ENCODE assay signal across 10 cellular contexts in the genomic region with DNA sequence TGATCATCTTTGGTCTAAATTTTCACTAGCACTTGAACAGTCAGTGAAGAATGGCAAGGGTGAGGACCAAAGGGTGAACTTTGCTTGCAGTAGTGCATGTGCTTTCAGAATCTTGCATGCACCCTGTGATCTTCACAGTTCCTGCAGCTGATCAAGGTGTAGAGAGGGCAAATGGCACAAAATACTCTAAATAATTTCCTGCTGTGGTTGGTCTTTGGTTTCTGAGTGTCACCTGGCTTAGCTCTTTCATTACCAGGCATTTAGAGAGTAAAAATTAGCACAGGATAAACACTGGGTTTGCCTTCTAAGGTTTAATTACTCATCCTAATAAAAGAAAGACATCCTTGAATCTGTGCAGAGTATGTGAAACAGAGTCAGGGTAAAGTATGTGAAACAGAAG. TPM values are rescaled to one million over a fixed set of nuclear protein-coding genes. Genes with fewer than 3 reads are reported as not detected.
DNase-seq lines count a peak whose midpoint lies in the region; ATAC-seq and TF ChIP-seq lines count a peak whose summit lies in the region.
"Had no signal": no experiment of that assay in that cellular context is flagged by ENCODE, and none has a peak within 500 bp of the region (broad histone marks: within the 10 kb centered on the region; RNA-seq: fewer than 3 reads in every experiment).

No MANE protein-coding gene starts in this region.

- no peak overlapping the region for H3K4me3 ChIP-seq in AG04450 (ENCODE audit: low read depth, low read length)
- no peak overlapping the region for H3K4me3 ChIP-seq in KMS-11 (IDR thresholded peaks at IDR 0.05; ENCODE audit: insufficient read depth, low read depth, low read length)
- H3K4me3 ChIP-seq in endocrine pancreas (ENCODE audit: control insufficient read depth, insufficient read depth, low read length), result peak overlapping the region; percentile 51
- H3K4me3 ChIP-seq: sigmoid colon, upper lobe of left lung had no signal

- no peak overlapping the region for H2AFZ ChIP-seq in KMS-11 (ENCODE audit: low read depth)

- H3K4me1 ChIP-seq in KMS-11 (ENCODE audit: low read depth, poor library complexity, severe bottlenecking), result peaks cover 100% of the 10 kb centered on the region
- peaks cover 82% of the 10 kb centered on the region for H3K4me1 ChIP-seq in endocrine pancreas (ENCODE audit: control insufficient read depth, insufficient read depth, low read length)

- H3K9me3 ChIP-seq in AG04450 (ENCODE audit: control insufficient read depth, insufficient read depth, low read length), result no peaks in the 10 kb centered on the region
- no peaks in the 10 kb centered on the region for H3K9me3 ChIP-seq in endocrine pancreas (ENCODE audit: control insufficient read depth, low read length)
- H3K9me3 ChIP-seq: sigmoid colon, upper lobe of left lung had no signal

- no peak overlapping the region for H3K4me3 Mint-ChIP-seq in stimulated activated memory B cell treated with anti-CD40 and anti-IgM and Interleukin-4, amounts not matched to agents 10 μg/mL and 1 μg/mL and 100 μg/mL, for 72 hours
- no peak overlapping the region for H3K4me3 Mint-ChIP-seq in WTC11

- peaks cover 94% of the 10 kb centered on the region for H4K20me1 ChIP-seq in KMS-11 (ENCODE audit: insufficient read depth)

- peak overlapping the region; percentile 36; the same call in 1 of the 2 replicates for H3K9ac ChIP-seq in KMS-11
- H3K9ac ChIP-seq in endocrine pancreas (ENCODE audit: control insufficient read depth, insufficient read depth, low read length), result no peak overlapping the region

- peaks cover 41% of the 10 kb centered on the region for H3K36me3 Mint-ChIP-seq in stimulated activated memory B cell treated with anti-CD40 and anti-IgM and Interleukin-4, amounts not matched to agents 10 μg/mL and 1 μg/mL and 100 μg/mL, for 72 hours
- no peaks in the 10 kb centered on the region for H3K36me3 Mint-ChIP-seq in WTC11

- no peaks in the 10 kb centered on the region for H3K9me3 Mint-ChIP-seq in stimulated activated memory B cell treated with anti-CD40 and anti-IgM and Interleukin-4, amounts not matched to agents 10 μg/mL and 1 μg/mL and 100 μg/mL, for 72 hours
- no peaks in the 10 kb centered on the region for H3K9me3 Mint-ChIP-seq in WTC11

- H3K4me2 ChIP-seq in KMS-11, result peak overlapping the region; percentile 96

- TF ChIP-seq CTCF in AG04450 (IDR thresholded peaks at IDR 0.05; ENCODE audit: low read depth, low read length), result no peak
- TF ChIP-seq CTCF in KMS-11 (conservative IDR thresholded peaks at IDR 0.05; ENCODE audit: low read depth, low read length), result no peak
- no peak for TF ChIP-seq CTCF in WTC11 (IDR thresholded peaks at IDR 0.05)

- H3K27me3 ChIP-seq in AG04450 (ENCODE audit: control insufficient read depth, insufficient read depth, low read length), result no peaks in the 10 kb centered on the region
- no peaks in the 10 kb centered on the region for H3K27me3 ChIP-seq in KMS-11 (ENCODE audit: insufficient read depth, low read depth)
- H3K27me3 ChIP-seq in endocrine pancreas (ENCODE audit: control insufficient read depth, insufficient read depth, low read length), result no peaks in the 10 kb centered on the region
- H3K27me3 ChIP-seq: sigmoid colon, upper lobe of left lung had no signal

- H3K36me3 ChIP-seq in KMS-11 (ENCODE audit: insufficient read depth) (peaks cover 11% of the 10 kb centered on the region; the same call in 1 of the 2 replicates), endocrine pancreas (ENCODE audit: control insufficient read depth, insufficient read depth, low read length) (no peaks in the 10 kb centered on the region)

- H3K79me2 ChIP-seq in KMS-11 (ENCODE audit: insufficient read depth, low read depth), result peaks cover 100% of the 10 kb centered on the region

- no peak for DNase-seq in AG04450 (ENCODE audit: low read depth, low spot score)
- DNase-seq in SK-N-DZ (ENCODE audit: low spot score), result no peak
- no peak for DNase-seq in WTC11 (ENCODE audit: low spot score)
- DNase-seq: sigmoid colon, upper lobe of left lung had no signal

- no peaks in the 10 kb centered on the region for H3K27me3 Mint-ChIP-seq in stimulated activated memory B cell treated with anti-CD40 and anti-IgM and Interleukin-4, amounts not matched to agents 10 μg/mL and 1 μg/mL and 100 μg/mL, for 72 hours
- H3K27me3 Mint-ChIP-seq in WTC11 (ENCODE audit: low read depth), result no peaks in the 10 kb centered on the region

- POLR2A ChIA-PET in AG04450 (lab: Yijun Ruan, JAX) (interaction anchor here (0.6 kb wide), 2 partner anchors 131 to 642 kb away, joined by 3 to 4 read pairs; no protein-coding TSS in a partner anchor), WTC11 (lab: Charles Lee) (no interaction called here)

- peaks cover 51% of the 10 kb centered on the region for H3K4me1 Mint-ChIP-seq in stimulated activated memory B cell treated with anti-CD40 and anti-IgM and Interleukin-4, amounts not matched to agents 10 μg/mL and 1 μg/mL and 100 μg/mL, for 72 hours
- H3K4me1 Mint-ChIP-seq in WTC11, result peaks cover 22% of the 10 kb centered on the region

- no peak overlapping the region for H3K27ac Mint-ChIP-seq in stimulated activated memory B cell treated with anti-CD40 and anti-IgM and Interleukin-4, amounts not matched to agents 10 μg/mL and 1 μg/mL and 100 μg/mL, for 72 hours
- H3K27ac Mint-ChIP-seq in WTC11, result no peak overlapping the region

- ATAC-seq in GM19452 (IDR thresholded peaks at IDR 0.05; ENCODE audit: unreplicated experiment), result peak; percentile 44
- no peak for ATAC-seq in stimulated activated memory B cell treated with anti-CD40 and anti-IgM and Interleukin-4, amounts not matched to agents 10 μg/mL and 1 μg/mL and 100 μg/mL, for 72 hours
- ATAC-seq in HG02970 (IDR thresholded peaks at IDR 0.05; ENCODE audit: low FRiP score, unreplicated experiment), result no peak
- no peak for ATAC-seq in WTC11

- CTCF ChIA-PET in AG04450 (lab: Charles Lee), result interaction anchor here (0.6 to 2.2 kb wide), 4 partner anchors 71 to 451 kb away, joined by 3 to 6 read pairs (median 5); no protein-coding TSS in a partner anchor
- CTCF ChIA-PET in WTC11 (lab: Charles Lee), result interaction anchor here (3.2 kb wide), 1 partner anchor 11 kb away, joined by 12 read pairs; a partner anchor contains a TSS

- peak overlapping the region; percentile 22 for H3K27ac ChIP-seq in AG04450 (ENCODE audit: low read depth, low read length)
- peak overlapping the region; percentile 87 for H3K27ac ChIP-seq in KMS-11

TF ChIP-seq in WTC11, 78 proteins besides CTCF, POLR2A, EP300 and RAD21 (continues in another document):
- TF ChIP-seq, protein P1, sequence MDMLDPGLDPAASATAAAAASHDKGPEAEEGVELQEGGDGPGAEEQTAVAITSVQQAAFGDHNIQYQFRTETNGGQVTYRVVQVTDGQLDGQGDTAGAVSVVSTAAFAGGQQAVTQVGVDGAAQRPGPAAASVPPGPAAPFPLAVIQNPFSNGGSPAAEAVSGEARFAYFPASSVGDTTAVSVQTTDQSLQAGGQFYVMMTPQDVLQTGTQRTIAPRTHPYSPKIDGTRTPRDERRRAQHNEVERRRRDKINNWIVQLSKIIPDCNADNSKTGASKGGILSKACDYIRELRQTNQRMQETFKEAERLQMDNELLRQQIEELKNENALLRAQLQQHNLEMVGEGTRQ (CRISPR knock-in tag; IDR thresholded peaks at IDR 0.05), result no peak
- TF ChIP-seq NFATC4 (CRISPR knock-in tag; IDR thresholded peaks at IDR 0.05) (no peak), GTF2I (CRISPR knock-in tag; conservative IDR thresholded peaks at IDR 0.05) (no peak), KAT7 (CRISPR knock-in tag; IDR thresholded peaks at IDR 0.05; ENCODE audit: borderline replicate concordance) (no peak), ZNF138 (CRISPR knock-in tag; conservative IDR thresholded peaks at IDR 0.05) (no peak), ZNF396 (CRISPR knock-in tag; IDR thresholded peaks at IDR 0.05; ENCODE audit: borderline replicate concordance) (no peak), NR3C1 (CRISPR knock-in tag; conservative IDR thresholded peaks at IDR 0.05; ENCODE audit: low read depth) (no peak)
- TF ChIP-seq, protein P2, sequence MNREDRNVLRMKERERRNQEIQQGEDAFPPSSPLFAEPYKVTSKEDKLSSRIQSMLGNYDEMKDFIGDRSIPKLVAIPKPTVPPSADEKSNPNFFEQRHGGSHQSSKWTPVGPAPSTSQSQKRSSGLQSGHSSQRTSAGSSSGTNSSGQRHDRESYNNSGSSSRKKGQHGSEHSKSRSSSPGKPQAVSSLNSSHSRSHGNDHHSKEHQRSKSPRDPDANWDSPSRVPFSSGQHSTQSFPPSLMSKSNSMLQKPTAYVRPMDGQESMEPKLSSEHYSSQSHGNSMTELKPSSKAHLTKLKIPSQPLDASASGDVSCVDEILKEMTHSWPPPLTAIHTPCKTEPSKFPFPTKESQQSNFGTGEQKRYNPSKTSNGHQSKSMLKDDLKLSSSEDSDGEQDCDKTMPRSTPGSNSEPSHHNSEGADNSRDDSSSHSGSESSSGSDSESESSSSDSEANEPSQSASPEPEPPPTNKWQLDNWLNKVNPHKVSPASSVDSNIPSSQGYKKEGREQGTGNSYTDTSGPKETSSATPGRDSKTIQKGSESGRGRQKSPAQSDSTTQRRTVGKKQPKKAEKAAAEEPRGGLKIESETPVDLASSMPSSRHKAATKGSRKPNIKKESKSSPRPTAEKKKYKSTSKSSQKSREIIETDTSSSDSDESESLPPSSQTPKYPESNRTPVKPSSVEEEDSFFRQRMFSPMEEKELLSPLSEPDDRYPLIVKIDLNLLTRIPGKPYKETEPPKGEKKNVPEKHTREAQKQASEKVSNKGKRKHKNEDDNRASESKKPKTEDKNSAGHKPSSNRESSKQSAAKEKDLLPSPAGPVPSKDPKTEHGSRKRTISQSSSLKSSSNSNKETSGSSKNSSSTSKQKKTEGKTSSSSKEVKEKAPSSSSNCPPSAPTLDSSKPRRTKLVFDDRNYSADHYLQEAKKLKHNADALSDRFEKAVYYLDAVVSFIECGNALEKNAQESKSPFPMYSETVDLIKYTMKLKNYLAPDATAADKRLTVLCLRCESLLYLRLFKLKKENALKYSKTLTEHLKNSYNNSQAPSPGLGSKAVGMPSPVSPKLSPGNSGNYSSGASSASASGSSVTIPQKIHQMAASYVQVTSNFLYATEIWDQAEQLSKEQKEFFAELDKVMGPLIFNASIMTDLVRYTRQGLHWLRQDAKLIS (CRISPR knock-in tag; IDR thresholded peaks at IDR 0.05; ENCODE audit: borderline replicate concordance), result no peak

RNA-seq across cellular contexts. Expression of a gene that starts 11.4 kb away (rescaled TPM):
- polyA plus RNA-seq in AG04450 (2011; rRNA removed), result 17.8 and 25.1 TPM in 2 replicates
- polyA minus RNA-seq in AG04450 (2011; rRNA and poly(A)+ RNA removed), result 31.4 and 46.1 TPM in 2 replicates
- 5.9 and 6.3 TPM in 2 replicates for polyA plus RNA-seq in SK-N-DZ (2014; cell fraction: cytosol; rRNA removed)
- 2.7 and 3.4 TPM in 2 replicates for polyA plus RNA-seq in SK-N-DZ (2014; cell fraction: nucleus; rRNA removed)
- 5.0 to 5.6 TPM (median 5.1 TPM) in 3 replicates for total RNA-seq in WTC11 (2021)
